ENCODE assay signal across 8 cellular contexts in genomic region chr12:26810330-26810729, GRCh38. TPM values are rescaled to one million over a fixed set of nuclear protein-coding genes. Genes with fewer than 3 reads are reported as not detected.
DNase-seq lines count a peak whose midpoint lies in the region; ATAC-seq and TF ChIP-seq lines count a peak whose summit lies in the region.

No MANE protein-coding gene starts in this region.

- intact Hi-C loops in breast epithelium (cut with DNase I; ENCODE audit: low total_unique reads) (no loop called here), right cardiac atrium (cut with DNase I) (no loop called here), posterior cingulate gyrus (cut with DNase I) (no loop called here)

- TF ChIP-seq POLR2A in breast epithelium (IDR thresholded peaks at IDR 0.05), result no peak

- peak; percentile 98 for ATAC-seq in right cardiac atrium

- H3K36me3 ChIP-seq in breast epithelium, result no peaks in the 10 kb centered on the region

- no peak for TF ChIP-seq CTCF in breast epithelium (IDR thresholded peaks at IDR 0.05)

- H3K4me3 ChIP-seq in breast epithelium (no peak overlapping the region), right cardiac atrium (ENCODE audit: low read length) (no peak overlapping the region)

- peak overlapping the region; percentile 40 to 50 for H3K27ac ChIP-seq in breast epithelium
- H3K27ac ChIP-seq in right cardiac atrium (ENCODE audit: low read length), result peak overlapping the region; percentile 8

- H3K9me3 ChIP-seq in breast epithelium, result no peaks in the 10 kb centered on the region
- H3K9me3 ChIP-seq in right cardiac atrium (ENCODE audit: control insufficient read depth, low read length), result no peaks in the 10 kb centered on the region

- WGBS in right cardiac atrium, result 9% methylated on average over 4 of the region's 4 CpGs

- H3K27me3 ChIP-seq in breast epithelium (no peaks in the 10 kb centered on the region), right cardiac atrium (ENCODE audit: control insufficient read depth, insufficient read depth) (no peaks in the 10 kb centered on the region)

- H3K4me1 ChIP-seq in breast epithelium (no peaks in the 10 kb centered on the region), right cardiac atrium (ENCODE audit: control insufficient read depth, insufficient read depth, low read length) (peaks cover 2% of the 10 kb centered on the region)

- DNase-seq in EL (peak; percentile 75), breast epithelium (ENCODE audit: low spot score in 2 of 2) (peak; percentile 56 to 61), right cardiac atrium (peak; percentile 76 to 90 (median 86)), posterior cingulate gyrus (peak; percentile 31 to 91 (median 50)), NCI-H510A treated with DMSO at 0.1 percent for 48 hours (lab: John Stamatoyannopoulos, UW) (no peak), SHP77 treated with DMSO at 0.1 percent for 48 hours (lab: John Stamatoyannopoulos, UW) (no peak)
- DNase-seq in stimulated activated CD4-positive, alpha-beta T cell treated with anti-CD3 and anti-CD28 coated beads, Interleukin-4, amount 100 ng/mL, for 1 hour, result no peak
- DNase-seq in activated CD8-positive, alpha-beta memory T cell treated with anti-CD3 and anti-CD28 coated beads for 24 hours, result no peak

RNA-seq across cellular contexts. Expression of gene ITPR2, which starts 22.7 kb away (rescaled TPM):
- total RNA-seq in breast epithelium, result 10 to 100 TPM; 47.2 to 95.0 (median 66.5) TPM
- total RNA-seq in right cardiac atrium, result 10 to 100 TPM; 19.5 to 32.1 (median 24.6) TPM
- polyA plus RNA-seq in right cardiac atrium, result 4.2 TPM

Comparison
In these comparisons a context has a peak if more than half of its experiments do, and no peak if none do; other contexts are left out.
1. DNase-seq: peak in EL (single experiment), breast epithelium (2 of 2), right cardiac atrium (3 of 3) and posterior cingulate gyrus (10 of 10); none in NCI-H510A treated with DMSO at 0.1 percent for 48 hours (single experiment), SHP77 treated with DMSO at 0.1 percent for 48 hours (single experiment), stimulated activated CD4-positive, alpha-beta T cell treated with anti-CD3 and anti-CD28 coated beads, Interleukin-4, amount 100 ng/mL, for 1 hour (single experiment) and activated CD8-positive, alpha-beta memory T cell treated with anti-CD3 and anti-CD28 coated beads for 24 hours (single experiment).